8 cellular contexts compared by ENCODE assay signal in the genomic region with DNA sequence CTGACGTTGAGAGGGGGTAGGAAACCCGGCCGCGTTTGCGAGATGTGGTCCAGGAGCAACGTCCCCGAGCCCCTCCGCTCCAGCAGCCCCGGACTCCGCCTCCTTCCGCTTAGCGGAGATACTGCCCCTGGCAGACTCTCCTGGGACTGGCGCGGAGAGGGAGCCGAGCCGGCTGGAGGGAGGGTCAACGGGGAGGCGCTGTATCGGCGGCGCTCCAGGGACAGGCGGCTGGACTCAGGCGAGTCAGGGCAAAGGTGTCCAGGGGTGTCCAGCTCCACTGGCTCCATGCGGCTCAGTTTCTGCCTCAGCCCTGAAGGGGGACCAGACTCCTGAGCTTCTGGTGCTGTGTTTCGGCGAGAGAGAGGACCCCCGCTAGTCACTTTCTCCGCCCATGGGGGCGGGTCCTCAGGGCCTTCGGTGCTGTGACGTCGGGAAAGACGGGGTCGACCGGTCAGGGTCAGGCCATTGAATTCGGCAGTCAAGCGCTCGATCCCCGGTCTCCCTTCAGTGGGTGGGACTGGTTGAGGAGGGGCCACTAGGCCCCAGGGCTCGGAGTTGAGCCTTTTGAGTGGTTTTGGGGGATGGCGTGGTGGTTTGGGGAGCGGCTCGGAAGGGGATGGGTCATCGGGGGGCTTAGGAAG. TPM values are rescaled to one million over a fixed set of nuclear protein-coding genes. Genes with fewer than 3 reads are reported as not detected.
DNase-seq lines count a peak whose midpoint lies in the region; ATAC-seq and TF ChIP-seq lines count a peak whose summit lies in the region.

No MANE protein-coding gene starts in this region.

- no peaks in the 10 kb centered on the region for H3K27me3 Mint-ChIP-seq in CD4-positive, alpha-beta T cell
- peaks cover 76% of the 10 kb centered on the region for H3K27me3 Mint-ChIP-seq in progenitor cell of endocrine pancreas

- TF ChIP-seq CTCF in CD4-positive, alpha-beta T cell (IDR thresholded peaks at IDR 0.05): no peak
- TF ChIP-seq CTCF in astrocyte of the cerebellum (IDR thresholded peaks at IDR 0.05; ENCODE audit: low read depth, low read length, missing control alignments) (peak; percentile 12), hepatocyte (IDR thresholded peaks at IDR 0.05; ENCODE audit: poor library complexity) (no peak), progenitor cell of endocrine pancreas (IDR thresholded peaks at IDR 0.05; ENCODE audit: unreplicated experiment) (peak; percentile 18)

- WGBS in HUES64: under 1% methylated on average over 43 of the region's 44 CpGs
- 2% methylated on average over 40 of the region's 44 CpGs for WGBS in hepatocyte (ENCODE audit: low lambda C conversion rate, missing lambda C conversion rate)

- peak overlapping the region; percentile 24 for H2AFZ ChIP-seq in hepatocyte

- DNase-seq in CD4-positive, alpha-beta T cell: peak in 7 of 10 experiments; percentile 30 to 61 (median 40)
- DNase-seq in SK-N-MC (ENCODE audit: low read depth, low spot score) (no peak), astrocyte of the cerebellum (ENCODE audit: low read depth) (no peak), hepatocyte (ENCODE audit: low spot score) (peak; percentile 85), progenitor cell of endocrine pancreas (ENCODE audit: low spot score, unreplicated experiment) (peak; percentile 57)

- peak overlapping the region; percentile 87 for H3K27ac Mint-ChIP-seq in CD4-positive, alpha-beta T cell
- no peak overlapping the region for H3K27ac Mint-ChIP-seq in progenitor cell of endocrine pancreas

- no peaks in the 10 kb centered on the region for H3K9me2 ChIP-seq in hepatocyte (replicated peaks; ENCODE audit: insufficient read depth)

- peaks cover 3% of the 10 kb centered on the region for H3K79me2 ChIP-seq in hepatocyte

- H3K9me3 ChIP-seq in CD4-positive, alpha-beta T cell (ENCODE audit: control insufficient read depth, low read length): no peaks in the 10 kb centered on the region
- H3K9me3 ChIP-seq in HUES64 (ENCODE audit: insufficient read depth, low read depth, low read length) (no peaks in the 10 kb centered on the region), SK-N-MC (ENCODE audit: low read depth, low read length) (no peaks in the 10 kb centered on the region), hepatocyte (ENCODE audit: low read depth) (no peaks in the 10 kb centered on the region)

- peak overlapping the region; percentile 28; the same call in 1 of the 2 replicates for H3K9ac ChIP-seq in HUES64 (ENCODE audit: low read depth, low read length)
- H3K9ac ChIP-seq in SK-N-MC (ENCODE audit: insufficient read length): peak overlapping the region; percentile 38

- H3K4me1 ChIP-seq in HUES64 (ENCODE audit: insufficient read depth, low read length) (peaks cover 22% of the 10 kb centered on the region), hepatocyte (ENCODE audit: insufficient read depth) (peaks cover 32% of the 10 kb centered on the region)

- POLR2A ChIA-PET in CD4-positive, alpha-beta T cell (lab: Charles Lee): interaction anchor here (0.7 to 8.8 kb wide), 5 partner anchors 19 to 43 kb away, joined by 3 to 213 read pairs (median 4); partner anchors contain the start of genes PEX11B and RBM8A

- no peaks in the 10 kb centered on the region for H3K27me3 ChIP-seq in CD4-positive, alpha-beta T cell (ENCODE audit: control insufficient read depth, insufficient read depth, low read length)
- peaks cover 82% of the 10 kb centered on the region for H3K27me3 ChIP-seq in HUES64 (ENCODE audit: insufficient read depth, low read length)
- peaks cover 29% of the 10 kb centered on the region for H3K27me3 ChIP-seq in hepatocyte

- peak overlapping the region; percentile 94 for H3K4me2 ChIP-seq in hepatocyte

- CTCF ChIA-PET in CD4-positive, alpha-beta T cell (lab: Charles Lee): interaction anchor here (1.1 kb wide), 1 partner anchor 34 kb away, joined by 7 read pairs; the partner anchor contains the start of gene RBM8A

- H3K36me3 Mint-ChIP-seq in CD4-positive, alpha-beta T cell (ENCODE audit: low read depth): peaks cover 14% of the 10 kb centered on the region
- H3K36me3 Mint-ChIP-seq in progenitor cell of endocrine pancreas (ENCODE audit: insufficient read depth): no peaks in the 10 kb centered on the region

- peak overlapping the region; percentile 63 for H3K27ac ChIP-seq in CD4-positive, alpha-beta T cell (ENCODE audit: low read depth, low read length)
- H3K27ac ChIP-seq in HUES64 (ENCODE audit: low read depth, low read length) (peak overlapping the region; percentile 21; the same call in 1 of the 2 replicates), SK-N-MC (peak overlapping the region; percentile 18; the same call in 1 of the 2 replicates), hepatocyte (peak overlapping the region; percentile 36)

- H3K36me3 ChIP-seq in HUES64 (ENCODE audit: insufficient read depth, low read length) (no peaks in the 10 kb centered on the region), SK-N-MC (ENCODE audit: insufficient read depth, low read length) (no peaks in the 10 kb centered on the region), hepatocyte (replicated peaks; ENCODE audit: insufficient read depth, low read depth) (no peaks in the 10 kb centered on the region)

- no peak for ATAC-seq in CD4-positive, alpha-beta T cell (ENCODE audit: poor library complexity)
- ATAC-seq in GM19463 (IDR thresholded peaks at IDR 0.05; ENCODE audit: unreplicated experiment) (no peak), HG03520 (IDR thresholded peaks at IDR 0.05; ENCODE audit: unreplicated experiment) (no peak)

- intact Hi-C loops in CD4-positive, alpha-beta T cell (cut with DNase I, micrococcal nuclease): loop anchor here in 1 of 2 experiments (5.0 kb wide), 1 partner anchor 37 kb away; the partner anchor contains the start of gene TXNIP

- H3K4me1 Mint-ChIP-seq in CD4-positive, alpha-beta T cell (ENCODE audit: low read depth): peaks cover 77% of the 10 kb centered on the region
- peaks cover 31% of the 10 kb centered on the region for H3K4me1 Mint-ChIP-seq in progenitor cell of endocrine pancreas (ENCODE audit: low read depth)

- H3K4me3 ChIP-seq in HUES64 (ENCODE audit: low read length): peak overlapping the region; percentile 92
- H3K4me3 ChIP-seq in SK-N-MC: peak overlapping the region; percentile 91
- H3K4me3 ChIP-seq in astrocyte of the cerebellum (ENCODE audit: low read depth, low read length): peak overlapping the region; percentile 58
- peak overlapping the region; percentile 31 for H3K4me3 ChIP-seq in hepatocyte

- no peaks in the 10 kb centered on the region for H4K20me1 ChIP-seq in hepatocyte (ENCODE audit: insufficient read depth, poor library complexity, severe bottlenecking)

- in situ Hi-C loops in astrocyte of the cerebellum (cut with HindIII; ENCODE audit: low sequenced_read_pairs): no loop called here

- no peaks in the 10 kb centered on the region for H3K9me3 Mint-ChIP-seq in CD4-positive, alpha-beta T cell
- no peaks in the 10 kb centered on the region for H3K9me3 Mint-ChIP-seq in progenitor cell of endocrine pancreas (ENCODE audit: low read depth)

- peak overlapping the region; percentile 95 for H3K4me3 Mint-ChIP-seq in CD4-positive, alpha-beta T cell
- H3K4me3 Mint-ChIP-seq in progenitor cell of endocrine pancreas (ENCODE audit: low read depth): peak overlapping the region; percentile 83

RNA-seq across cellular contexts. Expression of gene LIX1L, which starts 2.8 kb away (rescaled TPM):
- 10 to 100 TPM; 21.4 to 21.5 TPM for total RNA-seq in CD4-positive, alpha-beta T cell
- polyA plus RNA-seq in HUES64 (2013, experiment 1 of 2): 5.9 TPM
- polyA plus RNA-seq in HUES64 (2013, experiment 2 of 2): 8.3 TPM
- 14.0 and 17.9 TPM in 2 replicates for total RNA-seq in hepatocyte
- 15.3 and 16.3 TPM in 2 replicates for polyA plus RNA-seq in hepatocyte
- total RNA-seq in progenitor cell of endocrine pancreas: 4.2 and 4.5 TPM in 2 replicates

RNA-seq across cellular contexts. Expression of gene ANKRD34A, which starts 3.8 kb away (rescaled TPM):
- total RNA-seq in CD4-positive, alpha-beta T cell: under 1 TPM; 0.42 to 0.47 TPM
- polyA plus RNA-seq in HUES64 (2013, experiment 1 of 2): 0.15 TPM
- polyA plus RNA-seq in HUES64 (2013, experiment 2 of 2): 0.25 TPM
- total RNA-seq in hepatocyte (0.28 and 0.90 TPM in 2 replicates), progenitor cell of endocrine pancreas (0.22 TPM in 1 of 2 replicates, not detected in the other)
- 0.76 and 0.83 TPM in 2 replicates for polyA plus RNA-seq in hepatocyte

RNA-seq across cellular contexts. Expression of gene POLR3GL, which starts 3.9 kb away (rescaled TPM):
- total RNA-seq in CD4-positive, alpha-beta T cell: 10 to 100 TPM; 17.2 to 17.8 TPM
- polyA plus RNA-seq in HUES64 (2013, experiment 1 of 2): 6.5 TPM
- polyA plus RNA-seq in HUES64 (2013, experiment 2 of 2): 10.1 TPM
- total RNA-seq in hepatocyte: 10.5 and 15.6 TPM in 2 replicates
- polyA plus RNA-seq in hepatocyte: 27.2 and 27.3 TPM in 2 replicates
- total RNA-seq in progenitor cell of endocrine pancreas: 12.8 and 13.7 TPM in 2 replicates

RNA-seq across cellular contexts. Expression of gene RBM8A, which starts 33.3 kb away (rescaled TPM):
- total RNA-seq in CD4-positive, alpha-beta T cell: 100 to 1,000 TPM; 126 to 134 TPM
- 184 TPM for polyA plus RNA-seq in HUES64 (2013, experiment 1 of 2)
- 175 TPM for polyA plus RNA-seq in HUES64 (2013, experiment 2 of 2)
- 141 and 154 TPM in 2 replicates for total RNA-seq in hepatocyte
- 185 and 189 TPM in 2 replicates for polyA plus RNA-seq in hepatocyte
- 163 and 173 TPM in 2 replicates for total RNA-seq in progenitor cell of endocrine pancreas

RNA-seq across cellular contexts. Expression of gene TXNIP, which starts 35.8 kb away (rescaled TPM):
- total RNA-seq in CD4-positive, alpha-beta T cell: 1,000 to 10,000 TPM; 1,317 to 1,358 TPM
- 10.9 TPM for polyA plus RNA-seq in HUES64 (2013, experiment 1 of 2)
- polyA plus RNA-seq in HUES64 (2013, experiment 2 of 2): 24.1 TPM
- total RNA-seq in hepatocyte (160 TPM in 2 replicates), progenitor cell of endocrine pancreas (38.1 and 38.8 TPM in 2 replicates)
- polyA plus RNA-seq in hepatocyte: 75.3 and 85.0 TPM in 2 replicates

Comparison
In these comparisons a context has a peak if more than half of its experiments do, and no peak if none do; other contexts are left out.
1. DNase-seq: peak in CD4-positive, alpha-beta T cell (7 of 10), hepatocyte (single experiment) and progenitor cell of endocrine pancreas (single experiment); none in SK-N-MC (single experiment) and astrocyte of the cerebellum (single experiment).
2. CTCF ChIP-seq: peak in astrocyte of the cerebellum (single experiment) and progenitor cell of endocrine pancreas (single experiment); none in CD4-positive, alpha-beta T cell (single experiment) and hepatocyte (single experiment).
3. H3K4me3 ChIP-seq: peak in every context shown above with its lines; median percentile 92 in HUES64; 91 in SK-N-MC; 58 in astrocyte of the cerebellum; 31 in hepatocyte.
4. Peak in every context shown above with its lines, with median percentiles within 50 percentile points of each other: H3K27ac ChIP-seq.